1 cellular context compared by ENCODE assay signal in genomic region chr1:7378346-7379130, GRCh38.
TF ChIP-seq lines count a peak whose summit lies in the region.

No MANE protein-coding gene starts in this region.

TF ChIP-seq in H1, 55 proteins besides CTCF, POLR2A, EP300 and RAD21:
- TF ChIP-seq TEAD4 (IDR thresholded peaks at IDR 0.05; ENCODE audit: low read depth, low read length) (no peak), JUND (IDR thresholded peaks at IDR 0.05; ENCODE audit: low read length) (no peak), NRF1 (IDR thresholded peaks at IDR 0.05; ENCODE audit: low read depth, low read length) (no peak), GTF2F1 (IDR thresholded peaks at IDR 0.05; ENCODE audit: borderline replicate concordance, low read depth, low read length) (no peak), SRF (IDR thresholded peaks at IDR 0.05; ENCODE audit: low read depth, low read length) (no peak)
- TF ChIP-seq, protein P1, sequence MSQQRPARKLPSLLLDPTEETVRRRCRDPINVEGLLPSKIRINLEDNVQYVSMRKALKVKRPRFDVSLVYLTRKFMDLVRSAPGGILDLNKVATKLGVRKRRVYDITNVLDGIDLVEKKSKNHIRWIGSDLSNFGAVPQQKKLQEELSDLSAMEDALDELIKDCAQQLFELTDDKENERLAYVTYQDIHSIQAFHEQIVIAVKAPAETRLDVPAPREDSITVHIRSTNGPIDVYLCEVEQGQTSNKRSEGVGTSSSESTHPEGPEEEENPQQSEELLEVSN (IDR thresholded peaks at IDR 0.05) = no peak
TF ChIP-seq in H1: peak in this region for 0.
